In the genomic region with DNA sequence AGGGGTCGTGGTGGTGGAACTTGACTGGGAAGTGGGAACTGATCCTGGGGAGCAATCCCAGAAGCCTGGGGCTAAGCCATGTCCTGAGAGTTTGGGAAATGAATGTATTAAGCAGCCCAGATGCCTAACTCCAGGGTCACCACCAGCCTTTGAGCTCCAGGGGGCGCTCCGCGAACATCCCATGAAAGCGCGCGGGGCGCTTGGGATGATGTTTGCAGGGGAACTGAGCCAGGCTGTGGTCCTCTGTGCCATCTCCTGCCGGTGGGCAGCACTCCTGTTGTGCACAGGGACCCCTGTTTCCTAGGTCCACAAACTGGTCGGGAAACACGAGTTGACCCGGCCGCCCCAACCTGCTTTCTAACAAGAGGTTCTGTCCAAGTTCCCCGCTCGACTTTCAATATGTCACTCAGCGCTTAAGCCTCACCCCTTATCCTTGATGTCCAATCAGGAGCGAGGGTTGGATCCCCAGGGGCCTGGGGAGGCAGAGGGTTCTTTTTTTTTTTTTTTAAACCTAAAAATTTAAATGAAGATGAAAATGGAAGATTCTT, we compare ENCODE assay signal across 1 cellular context.
TF ChIP-seq lines count a peak whose summit lies in the region.

No MANE protein-coding gene starts in this region.

TF ChIP-seq in GM12878, 131 proteins besides CTCF, POLR2A, EP300 and RAD21 (continued from another document and continues in another):
- TF ChIP-seq, protein P1, sequence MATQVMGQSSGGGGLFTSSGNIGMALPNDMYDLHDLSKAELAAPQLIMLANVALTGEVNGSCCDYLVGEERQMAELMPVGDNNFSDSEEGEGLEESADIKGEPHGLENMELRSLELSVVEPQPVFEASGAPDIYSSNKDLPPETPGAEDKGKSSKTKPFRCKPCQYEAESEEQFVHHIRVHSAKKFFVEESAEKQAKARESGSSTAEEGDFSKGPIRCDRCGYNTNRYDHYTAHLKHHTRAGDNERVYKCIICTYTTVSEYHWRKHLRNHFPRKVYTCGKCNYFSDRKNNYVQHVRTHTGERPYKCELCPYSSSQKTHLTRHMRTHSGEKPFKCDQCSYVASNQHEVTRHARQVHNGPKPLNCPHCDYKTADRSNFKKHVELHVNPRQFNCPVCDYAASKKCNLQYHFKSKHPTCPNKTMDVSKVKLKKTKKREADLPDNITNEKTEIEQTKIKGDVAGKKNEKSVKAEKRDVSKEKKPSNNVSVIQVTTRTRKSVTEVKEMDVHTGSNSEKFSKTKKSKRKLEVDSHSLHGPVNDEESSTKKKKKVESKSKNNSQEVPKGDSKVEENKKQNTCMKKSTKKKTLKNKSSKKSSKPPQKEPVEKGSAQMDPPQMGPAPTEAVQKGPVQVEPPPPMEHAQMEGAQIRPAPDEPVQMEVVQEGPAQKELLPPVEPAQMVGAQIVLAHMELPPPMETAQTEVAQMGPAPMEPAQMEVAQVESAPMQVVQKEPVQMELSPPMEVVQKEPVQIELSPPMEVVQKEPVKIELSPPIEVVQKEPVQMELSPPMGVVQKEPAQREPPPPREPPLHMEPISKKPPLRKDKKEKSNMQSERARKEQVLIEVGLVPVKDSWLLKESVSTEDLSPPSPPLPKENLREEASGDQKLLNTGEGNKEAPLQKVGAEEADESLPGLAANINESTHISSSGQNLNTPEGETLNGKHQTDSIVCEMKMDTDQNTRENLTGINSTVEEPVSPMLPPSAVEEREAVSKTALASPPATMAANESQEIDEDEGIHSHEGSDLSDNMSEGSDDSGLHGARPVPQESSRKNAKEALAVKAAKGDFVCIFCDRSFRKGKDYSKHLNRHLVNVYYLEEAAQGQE (IDR thresholded peaks at IDR 0.05; ENCODE audit: low read depth, low read length) = no peak
- TF ChIP-seq, protein P2, sequence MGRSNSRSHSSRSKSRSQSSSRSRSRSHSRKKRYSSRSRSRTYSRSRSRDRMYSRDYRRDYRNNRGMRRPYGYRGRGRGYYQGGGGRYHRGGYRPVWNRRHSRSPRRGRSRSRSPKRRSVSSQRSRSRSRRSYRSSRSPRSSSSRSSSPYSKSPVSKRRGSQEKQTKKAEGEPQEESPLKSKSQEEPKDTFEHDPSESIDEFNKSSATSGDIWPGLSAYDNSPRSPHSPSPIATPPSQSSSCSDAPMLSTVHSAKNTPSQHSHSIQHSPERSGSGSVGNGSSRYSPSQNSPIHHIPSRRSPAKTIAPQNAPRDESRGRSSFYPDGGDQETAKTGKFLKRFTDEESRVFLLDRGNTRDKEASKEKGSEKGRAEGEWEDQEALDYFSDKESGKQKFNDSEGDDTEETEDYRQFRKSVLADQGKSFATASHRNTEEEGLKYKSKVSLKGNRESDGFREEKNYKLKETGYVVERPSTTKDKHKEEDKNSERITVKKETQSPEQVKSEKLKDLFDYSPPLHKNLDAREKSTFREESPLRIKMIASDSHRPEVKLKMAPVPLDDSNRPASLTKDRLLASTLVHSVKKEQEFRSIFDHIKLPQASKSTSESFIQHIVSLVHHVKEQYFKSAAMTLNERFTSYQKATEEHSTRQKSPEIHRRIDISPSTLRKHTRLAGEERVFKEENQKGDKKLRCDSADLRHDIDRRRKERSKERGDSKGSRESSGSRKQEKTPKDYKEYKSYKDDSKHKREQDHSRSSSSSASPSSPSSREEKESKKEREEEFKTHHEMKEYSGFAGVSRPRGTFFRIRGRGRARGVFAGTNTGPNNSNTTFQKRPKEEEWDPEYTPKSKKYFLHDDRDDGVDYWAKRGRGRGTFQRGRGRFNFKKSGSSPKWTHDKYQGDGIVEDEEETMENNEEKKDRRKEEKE (IDR thresholded peaks at IDR 0.05) = no peak
- no peak for TF ChIP-seq CEBPB (IDR thresholded peaks at IDR 0.05; ENCODE audit: borderline replicate concordance in 1 of 2, low read depth in 2 of 2, low read length in 2 of 2)
- TF ChIP-seq, protein P3, sequence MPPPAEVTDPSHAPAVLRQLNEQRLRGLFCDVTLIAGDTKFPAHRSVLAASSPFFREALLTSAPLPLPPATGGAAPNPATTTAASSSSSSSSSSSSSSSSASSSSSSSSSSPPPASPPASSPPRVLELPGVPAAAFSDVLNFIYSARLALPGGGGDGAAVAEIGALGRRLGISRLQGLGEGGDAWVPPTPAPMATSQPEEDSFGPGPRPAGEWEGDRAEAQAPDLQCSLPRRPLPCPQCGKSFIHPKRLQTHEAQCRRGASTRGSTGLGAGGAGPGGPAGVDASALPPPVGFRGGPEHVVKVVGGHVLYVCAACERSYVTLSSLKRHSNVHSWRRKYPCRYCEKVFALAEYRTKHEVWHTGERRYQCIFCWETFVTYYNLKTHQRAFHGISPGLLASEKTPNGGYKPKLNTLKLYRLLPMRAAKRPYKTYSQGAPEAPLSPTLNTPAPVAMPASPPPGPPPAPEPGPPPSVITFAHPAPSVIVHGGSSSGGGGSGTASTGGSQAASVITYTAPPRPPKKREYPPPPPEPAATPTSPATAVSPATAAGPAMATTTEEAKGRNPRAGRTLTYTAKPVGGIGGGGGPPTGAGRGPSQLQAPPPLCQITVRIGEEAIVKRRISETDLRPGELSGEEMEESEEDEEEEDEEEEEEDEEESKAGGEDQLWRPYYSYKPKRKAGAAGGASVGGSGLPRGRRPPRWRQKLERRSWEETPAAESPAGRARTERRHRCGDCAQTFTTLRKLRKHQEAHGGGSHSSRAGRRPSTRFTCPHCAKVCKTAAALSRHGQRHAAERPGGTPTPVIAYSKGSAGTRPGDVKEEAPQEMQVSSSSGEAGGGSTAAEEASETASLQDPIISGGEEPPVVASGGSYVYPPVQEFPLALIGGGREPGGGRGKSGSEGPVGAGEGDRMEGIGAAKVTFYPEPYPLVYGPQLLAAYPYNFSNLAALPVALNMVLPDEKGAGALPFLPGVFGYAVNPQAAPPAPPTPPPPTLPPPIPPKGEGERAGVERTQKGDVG (CRISPR knock-in tag; IDR thresholded peaks at IDR 0.05) = no peak
- TF ChIP-seq NBN (IDR thresholded peaks at IDR 0.05) = peak; percentile 71; the same call in 1 of the 2 replicates
- TF ChIP-seq KDM1A (IDR thresholded peaks at IDR 0.05; ENCODE audit: borderline replicate concordance) = no peak
- no peak for TF ChIP-seq MYC (IDR thresholded peaks at IDR 0.05; ENCODE audit: insufficient read depth, insufficient read length, insufficient replicate concordance, low read length, severe bottlenecking)
- TF ChIP-seq BHLHE40 (IDR thresholded peaks at IDR 0.05; ENCODE audit: borderline replicate concordance in 1 of 2, low read depth in 2 of 2, low read length in 1 of 2) = 0 out of 4 replicates have a peak, but pooled peaks of 1 of the 2 experiments have one; percentile 11
- TF ChIP-seq GABPA (IDR thresholded peaks at IDR 0.05; ENCODE audit: low read depth) = no peak
- no peak for TF ChIP-seq ESRRA (IDR thresholded peaks at IDR 0.05; ENCODE audit: low read length)
- TF ChIP-seq ASH2L (IDR thresholded peaks at IDR 0.05; ENCODE audit: borderline replicate concordance, low read depth) = no peak
- no peak for TF ChIP-seq NFYA (IDR thresholded peaks at IDR 0.05; ENCODE audit: borderline replicate concordance, low read depth, low read length)
- TF ChIP-seq NRF1 (conservative IDR thresholded peaks at IDR 0.05; ENCODE audit: low read depth, low read length) = no peak
- TF ChIP-seq, protein P4, sequence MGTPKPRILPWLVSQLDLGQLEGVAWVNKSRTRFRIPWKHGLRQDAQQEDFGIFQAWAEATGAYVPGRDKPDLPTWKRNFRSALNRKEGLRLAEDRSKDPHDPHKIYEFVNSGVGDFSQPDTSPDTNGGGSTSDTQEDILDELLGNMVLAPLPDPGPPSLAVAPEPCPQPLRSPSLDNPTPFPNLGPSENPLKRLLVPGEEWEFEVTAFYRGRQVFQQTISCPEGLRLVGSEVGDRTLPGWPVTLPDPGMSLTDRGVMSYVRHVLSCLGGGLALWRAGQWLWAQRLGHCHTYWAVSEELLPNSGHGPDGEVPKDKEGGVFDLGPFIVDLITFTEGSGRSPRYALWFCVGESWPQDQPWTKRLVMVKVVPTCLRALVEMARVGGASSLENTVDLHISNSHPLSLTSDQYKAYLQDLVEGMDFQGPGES (IDR thresholded peaks at IDR 0.05) = no peak
- TF ChIP-seq STAT3 (IDR thresholded peaks at IDR 0.05; ENCODE audit: low read depth, low read length) = no peak
- peak; percentile 78 for TF ChIP-seq YY1 (IDR thresholded peaks at IDR 0.05; ENCODE audit: low read depth, low read length)
- TF ChIP-seq, protein P5, sequence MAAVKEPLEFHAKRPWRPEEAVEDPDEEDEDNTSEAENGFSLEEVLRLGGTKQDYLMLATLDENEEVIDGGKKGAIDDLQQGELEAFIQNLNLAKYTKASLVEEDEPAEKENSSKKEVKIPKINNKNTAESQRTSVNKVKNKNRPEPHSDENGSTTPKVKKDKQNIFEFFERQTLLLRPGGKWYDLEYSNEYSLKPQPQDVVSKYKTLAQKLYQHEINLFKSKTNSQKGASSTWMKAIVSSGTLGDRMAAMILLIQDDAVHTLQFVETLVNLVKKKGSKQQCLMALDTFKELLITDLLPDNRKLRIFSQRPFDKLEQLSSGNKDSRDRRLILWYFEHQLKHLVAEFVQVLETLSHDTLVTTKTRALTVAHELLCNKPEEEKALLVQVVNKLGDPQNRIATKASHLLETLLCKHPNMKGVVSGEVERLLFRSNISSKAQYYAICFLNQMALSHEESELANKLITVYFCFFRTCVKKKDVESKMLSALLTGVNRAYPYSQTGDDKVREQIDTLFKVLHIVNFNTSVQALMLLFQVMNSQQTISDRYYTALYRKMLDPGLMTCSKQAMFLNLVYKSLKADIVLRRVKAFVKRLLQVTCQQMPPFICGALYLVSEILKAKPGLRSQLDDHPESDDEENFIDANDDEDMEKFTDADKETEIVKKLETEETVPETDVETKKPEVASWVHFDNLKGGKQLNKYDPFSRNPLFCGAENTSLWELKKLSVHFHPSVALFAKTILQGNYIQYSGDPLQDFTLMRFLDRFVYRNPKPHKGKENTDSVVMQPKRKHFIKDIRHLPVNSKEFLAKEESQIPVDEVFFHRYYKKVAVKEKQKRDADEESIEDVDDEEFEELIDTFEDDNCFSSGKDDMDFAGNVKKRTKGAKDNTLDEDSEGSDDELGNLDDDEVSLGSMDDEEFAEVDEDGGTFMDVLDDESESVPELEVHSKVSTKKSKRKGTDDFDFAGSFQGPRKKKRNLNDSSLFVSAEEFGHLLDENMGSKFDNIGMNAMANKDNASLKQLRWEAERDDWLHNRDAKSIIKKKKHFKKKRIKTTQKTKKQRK (IDR thresholded peaks at IDR 0.05; ENCODE audit: low read depth, low read length) = no peak
- TF ChIP-seq RELA (IDR thresholded peaks at IDR 0.05; ENCODE audit: borderline replicate concordance, partially characterized antibody) = peak; percentile 70
- no peak for TF ChIP-seq SREBF1 (IDR thresholded peaks at IDR 0.05; ENCODE audit: low read length)
- no peak for TF ChIP-seq HDAC6 (IDR thresholded peaks at IDR 0.05; ENCODE audit: unreplicated experiment)
- no peak for TF ChIP-seq CBX5 (IDR thresholded peaks at IDR 0.05; ENCODE audit: low read depth)
- TF ChIP-seq BCL11A (IDR thresholded peaks at IDR 0.05; ENCODE audit: low read depth, low read length) = no peak
- TF ChIP-seq NR2C2 (IDR thresholded peaks at IDR 0.05; ENCODE audit: borderline replicate concordance, control insufficient read depth, insufficient read length, low read depth) = no peak
- TF ChIP-seq, protein P6, sequence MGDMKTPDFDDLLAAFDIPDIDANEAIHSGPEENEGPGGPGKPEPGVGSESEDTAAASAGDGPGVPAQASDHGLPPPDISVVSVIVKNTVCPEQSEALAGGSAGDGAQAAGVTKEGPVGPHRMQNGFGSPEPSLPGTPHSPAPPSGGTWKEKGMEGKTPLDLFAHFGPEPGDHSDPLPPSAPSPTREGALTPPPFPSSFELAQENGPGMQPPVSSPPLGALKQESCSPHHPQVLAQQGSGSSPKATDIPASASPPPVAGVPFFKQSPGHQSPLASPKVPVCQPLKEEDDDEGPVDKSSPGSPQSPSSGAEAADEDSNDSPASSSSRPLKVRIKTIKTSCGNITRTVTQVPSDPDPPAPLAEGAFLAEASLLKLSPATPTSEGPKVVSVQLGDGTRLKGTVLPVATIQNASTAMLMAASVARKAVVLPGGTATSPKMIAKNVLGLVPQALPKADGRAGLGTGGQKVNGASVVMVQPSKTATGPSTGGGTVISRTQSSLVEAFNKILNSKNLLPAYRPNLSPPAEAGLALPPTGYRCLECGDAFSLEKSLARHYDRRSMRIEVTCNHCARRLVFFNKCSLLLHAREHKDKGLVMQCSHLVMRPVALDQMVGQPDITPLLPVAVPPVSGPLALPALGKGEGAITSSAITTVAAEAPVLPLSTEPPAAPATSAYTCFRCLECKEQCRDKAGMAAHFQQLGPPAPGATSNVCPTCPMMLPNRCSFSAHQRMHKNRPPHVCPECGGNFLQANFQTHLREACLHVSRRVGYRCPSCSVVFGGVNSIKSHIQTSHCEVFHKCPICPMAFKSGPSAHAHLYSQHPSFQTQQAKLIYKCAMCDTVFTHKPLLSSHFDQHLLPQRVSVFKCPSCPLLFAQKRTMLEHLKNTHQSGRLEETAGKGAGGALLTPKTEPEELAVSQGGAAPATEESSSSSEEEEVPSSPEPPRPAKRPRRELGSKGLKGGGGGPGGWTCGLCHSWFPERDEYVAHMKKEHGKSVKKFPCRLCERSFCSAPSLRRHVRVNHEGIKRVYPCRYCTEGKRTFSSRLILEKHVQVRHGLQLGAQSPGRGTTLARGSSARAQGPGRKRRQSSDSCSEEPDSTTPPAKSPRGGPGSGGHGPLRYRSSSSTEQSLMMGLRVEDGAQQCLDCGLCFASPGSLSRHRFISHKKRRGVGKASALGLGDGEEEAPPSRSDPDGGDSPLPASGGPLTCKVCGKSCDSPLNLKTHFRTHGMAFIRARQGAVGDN (IDR thresholded peaks at IDR 0.05) = no peak
- TF ChIP-seq, protein P7, sequence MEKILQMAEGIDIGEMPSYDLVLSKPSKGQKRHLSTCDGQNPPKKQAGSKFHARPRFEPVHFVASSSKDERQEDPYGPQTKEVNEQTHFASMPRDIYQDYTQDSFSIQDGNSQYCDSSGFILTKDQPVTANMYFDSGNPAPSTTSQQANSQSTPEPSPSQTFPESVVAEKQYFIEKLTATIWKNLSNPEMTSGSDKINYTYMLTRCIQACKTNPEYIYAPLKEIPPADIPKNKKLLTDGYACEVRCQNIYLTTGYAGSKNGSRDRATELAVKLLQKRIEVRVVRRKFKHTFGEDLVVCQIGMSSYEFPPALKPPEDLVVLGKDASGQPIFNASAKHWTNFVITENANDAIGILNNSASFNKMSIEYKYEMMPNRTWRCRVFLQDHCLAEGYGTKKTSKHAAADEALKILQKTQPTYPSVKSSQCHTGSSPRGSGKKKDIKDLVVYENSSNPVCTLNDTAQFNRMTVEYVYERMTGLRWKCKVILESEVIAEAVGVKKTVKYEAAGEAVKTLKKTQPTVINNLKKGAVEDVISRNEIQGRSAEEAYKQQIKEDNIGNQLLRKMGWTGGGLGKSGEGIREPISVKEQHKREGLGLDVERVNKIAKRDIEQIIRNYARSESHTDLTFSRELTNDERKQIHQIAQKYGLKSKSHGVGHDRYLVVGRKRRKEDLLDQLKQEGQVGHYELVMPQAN (conservative IDR thresholded peaks at IDR 0.05) = no peak
- TF ChIP-seq, protein P8, sequence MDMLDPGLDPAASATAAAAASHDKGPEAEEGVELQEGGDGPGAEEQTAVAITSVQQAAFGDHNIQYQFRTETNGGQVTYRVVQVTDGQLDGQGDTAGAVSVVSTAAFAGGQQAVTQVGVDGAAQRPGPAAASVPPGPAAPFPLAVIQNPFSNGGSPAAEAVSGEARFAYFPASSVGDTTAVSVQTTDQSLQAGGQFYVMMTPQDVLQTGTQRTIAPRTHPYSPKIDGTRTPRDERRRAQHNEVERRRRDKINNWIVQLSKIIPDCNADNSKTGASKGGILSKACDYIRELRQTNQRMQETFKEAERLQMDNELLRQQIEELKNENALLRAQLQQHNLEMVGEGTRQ (IDR thresholded peaks at IDR 0.05; ENCODE audit: borderline replicate concordance, low read depth, low read length) = no peak
- no peak for TF ChIP-seq TAF1 (IDR thresholded peaks at IDR 0.05; ENCODE audit: borderline replicate concordance, low read depth, low read length)
- TF ChIP-seq RBBP5 (conservative IDR thresholded peaks at IDR 0.05) = no peak
- no peak for TF ChIP-seq SMAD5 (IDR thresholded peaks at IDR 0.05; ENCODE audit: low read depth)
